Comparison of ENCODE assay signal across 10 cellular contexts in genomic region chr17:57557793-57558681, GRCh38.
DNase-seq lines count a peak whose midpoint lies in the region; ATAC-seq and TF ChIP-seq lines count a peak whose summit lies in the region.
"Had no signal": no experiment of that assay in that cellular context is flagged by ENCODE, and none has a peak within 500 bp of the region (broad histone marks: within the 10 kb centered on the region; RNA-seq: fewer than 3 reads in every experiment).

No MANE protein-coding gene starts in this region.

- H3K9me3 ChIP-seq in thyroid gland: no peaks in the 10 kb centered on the region

- peak; percentile 2 for TF ChIP-seq CTCF in fibroblast of villous mesenchyme (IDR thresholded peaks at IDR 0.05; ENCODE audit: insufficient read depth, low read depth, low read length)
- TF ChIP-seq CTCF in thyroid gland (IDR thresholded peaks at IDR 0.05): no peak

- peaks cover 21 to 34% of the 10 kb centered on the region in 2 donors for H3K4me1 ChIP-seq in thyroid gland

- no peaks in the 10 kb centered on the region for H3K27me3 Mint-ChIP-seq in activated T-cell treated with anti-CD3 and anti-CD28 coated beads, Interleukin-2, amount 50 U/mL, for 24 hours
- no peaks in the 10 kb centered on the region for H3K27me3 Mint-ChIP-seq in activated naive CD4-positive, alpha-beta T cell treated with anti-CD3 and anti-CD28 coated beads for 36 hours (ENCODE audit: low read depth)
- H3K27me3 Mint-ChIP-seq: activated CD8-positive, alpha-beta memory T cell treated with anti-CD3 and anti-CD28 coated beads, Interleukin-2, amount 10 ng/mL, durations not matched to agents 7 days and 5 days had no signal

- peaks cover 11% of the 10 kb centered on the region for H3K4me1 Mint-ChIP-seq in activated T-cell treated with anti-CD3 and anti-CD28 coated beads, Interleukin-2, amount 50 U/mL, for 24 hours (ENCODE audit: low read depth)
- peaks cover 4% of the 10 kb centered on the region for H3K4me1 Mint-ChIP-seq in activated naive CD4-positive, alpha-beta T cell treated with anti-CD3 and anti-CD28 coated beads for 36 hours (ENCODE audit: low read depth)

- no peak for TF ChIP-seq POLR2A in thyroid gland (IDR thresholded peaks at IDR 0.05)

- no peaks in the 10 kb centered on the region for H3K9me3 Mint-ChIP-seq in activated T-cell treated with anti-CD3 and anti-CD28 coated beads, Interleukin-2, amount 50 U/mL, for 24 hours
- no peaks in the 10 kb centered on the region for H3K9me3 Mint-ChIP-seq in activated naive CD4-positive, alpha-beta T cell treated with anti-CD3 and anti-CD28 coated beads for 36 hours

- H3K4me3 Mint-ChIP-seq in activated T-cell treated with anti-CD3 and anti-CD28 coated beads, Interleukin-2, amount 50 U/mL, for 24 hours: no peak overlapping the region
- H3K4me3 Mint-ChIP-seq in activated naive CD4-positive, alpha-beta T cell treated with anti-CD3 and anti-CD28 coated beads for 36 hours: no peak overlapping the region
- H3K4me3 Mint-ChIP-seq: activated CD8-positive, alpha-beta memory T cell treated with anti-CD3 and anti-CD28 coated beads, Interleukin-2, amount 10 ng/mL, durations not matched to agents 7 days and 5 days had no signal

- H3K4me3 ChIP-seq in fibroblast of villous mesenchyme (ENCODE audit: low read depth, low read length): no peak overlapping the region
- H3K4me3 ChIP-seq in thyroid gland (replicated peaks in 1 of 3): no peak overlapping the region

- CTCF ChIA-PET in activated naive CD4-positive, alpha-beta T cell treated with anti-CD3 and anti-CD28 coated beads for 36 hours (lab: Charles Lee): no interaction called here

- H3K36me3 Mint-ChIP-seq in activated T-cell treated with anti-CD3 and anti-CD28 coated beads, Interleukin-2, amount 50 U/mL, for 24 hours (ENCODE audit: low read depth): peaks cover 19% of the 10 kb centered on the region
- H3K36me3 Mint-ChIP-seq in activated naive CD4-positive, alpha-beta T cell treated with anti-CD3 and anti-CD28 coated beads for 36 hours (ENCODE audit: low read depth): no peaks in the 10 kb centered on the region
- H3K36me3 Mint-ChIP-seq: activated CD8-positive, alpha-beta memory T cell treated with anti-CD3 and anti-CD28 coated beads, Interleukin-2, amount 10 ng/mL, durations not matched to agents 7 days and 5 days had no signal

- H3K36me3 ChIP-seq in thyroid gland: no peaks in the 10 kb centered on the region

- no peaks in the 10 kb centered on the region for H3K27me3 ChIP-seq in thyroid gland

- ATAC-seq in left lobe of liver: no peak
- no peak for ATAC-seq in GM18511 (IDR thresholded peaks at IDR 0.05; ENCODE audit: unreplicated experiment)
- ATAC-seq: activated CD8-positive, alpha-beta memory T cell treated with anti-CD3 and anti-CD28 coated beads, Interleukin-2, amount 10 ng/mL, durations not matched to agents 7 days and 5 days had no signal

- WGBS in thyroid gland, 2 donors: 34 to 39% methylated on average over 20 to 22 of the region's 22 CpGs

- peak overlapping the region; percentile 29 for H3K27ac Mint-ChIP-seq in activated T-cell treated with anti-CD3 and anti-CD28 coated beads, Interleukin-2, amount 50 U/mL, for 24 hours
- H3K27ac Mint-ChIP-seq in activated naive CD4-positive, alpha-beta T cell treated with anti-CD3 and anti-CD28 coated beads for 36 hours: no peak overlapping the region
- H3K27ac Mint-ChIP-seq: activated CD8-positive, alpha-beta memory T cell treated with anti-CD3 and anti-CD28 coated beads, Interleukin-2, amount 10 ng/mL, durations not matched to agents 7 days and 5 days had no signal

- intact Hi-C loops in thyroid gland (cut with DNase I): loop anchor here (10.0 kb wide), 1 partner anchor 313 kb away; no protein-coding TSS in a partner anchor
- intact Hi-C loops in activated naive CD4-positive, alpha-beta T cell treated with anti-CD3 and anti-CD28 coated beads for 36 hours (cut with micrococcal nuclease): no loop called here

- peak overlapping the region; percentile 84 to 89 (median 88) for H3K27ac ChIP-seq in thyroid gland

- DNase-seq in activated T-cell treated with anti-CD3 and anti-CD28 coated beads, Interleukin-2, amount 50 U/mL, for 24 hours: no peak
- no peak for DNase-seq in activated T-cell treated with anti-CD3 and anti-CD28 coated beads, Interleukin-2, amount 50 U/mL, for 48 hours
- peak; percentile 65 for DNase-seq in SIG-M5 (lab: John Stamatoyannopoulos, UW)
- DNase-seq in fibroblast of villous mesenchyme (ENCODE audit: low read depth): peak; percentile 63
- DNase-seq in thyroid gland: peak; percentile 83 to 86
- DNase-seq in left lobe of liver (ENCODE audit: low spot score): no peak
- no peak for DNase-seq in activated naive CD4-positive, alpha-beta T cell treated with anti-CD3 and anti-CD28 coated beads for 36 hours
- DNase-seq: activated CD8-positive, alpha-beta memory T cell treated with anti-CD3 and anti-CD28 coated beads, Interleukin-2, amount 10 ng/mL, durations not matched to agents 7 days and 5 days; stimulated activated CD4-positive, alpha-beta T cell treated with anti-CD3 and anti-CD28 coated beads, Interleukin-4, amount 100 ng/mL, for 24 hours had no signal

Comparison
In these comparisons a context has a peak if more than half of its experiments do, and no peak if none do; other contexts are left out.
1. DNase-seq: peak in SIG-M5 (single experiment), fibroblast of villous mesenchyme (single experiment) and thyroid gland (2 of 2); none in activated T-cell treated with anti-CD3 and anti-CD28 coated beads, Interleukin-2, amount 50 U/mL, for 24 hours (single experiment), activated T-cell treated with anti-CD3 and anti-CD28 coated beads, Interleukin-2, amount 50 U/mL, for 48 hours (0 of 2), left lobe of liver (single experiment) and activated naive CD4-positive, alpha-beta T cell treated with anti-CD3 and anti-CD28 coated beads for 36 hours (single experiment).